Comparison of ENCODE assay signal across 27 cellular contexts in the genomic region with DNA sequence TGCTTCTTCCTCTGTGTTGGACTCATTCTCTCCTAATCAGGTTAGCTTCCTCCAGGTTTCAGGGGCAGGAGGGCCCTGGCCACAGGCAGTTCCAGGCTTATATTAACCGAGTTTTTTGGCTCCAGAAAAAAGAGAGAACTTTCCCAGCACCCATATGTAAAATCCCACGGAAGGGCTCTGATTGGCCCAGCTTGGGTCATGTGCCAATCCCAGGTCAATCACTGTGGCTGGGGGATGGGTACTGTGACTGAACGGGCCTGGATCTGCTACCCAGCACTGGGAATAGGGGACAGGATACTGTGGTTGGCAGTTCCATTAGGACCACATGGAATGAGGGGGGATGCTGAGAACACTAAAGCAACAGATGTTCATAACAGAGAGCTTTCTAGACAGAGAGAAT. TPM values are rescaled to one million over a fixed set of nuclear protein-coding genes. Genes with fewer than 3 reads are reported as not detected.
DNase-seq lines count a peak whose midpoint lies in the region; ATAC-seq lines count a peak whose summit lies in the region.
"Had no signal": no experiment of that assay in that cellular context is flagged by ENCODE, and none has a peak within 500 bp of the region (broad histone marks: within the 10 kb centered on the region; RNA-seq: fewer than 3 reads in every experiment).

No MANE protein-coding gene starts in this region.

- H2AFZ ChIP-seq in ACC112 (ENCODE audit: low read length, unreplicated experiment): peak overlapping the region; percentile 11

- H3K4me3 Mint-ChIP-seq in stimulated activated memory B cell treated with anti-CD40 and anti-IgM and Interleukin-4, amounts not matched to agents 10 μg/mL and 1 μg/mL and 100 μg/mL, for 72 hours: no peak overlapping the region
- H3K4me3 Mint-ChIP-seq: CD4-positive, alpha-beta T cell; T-helper 1 cell treated with Interleukin-12 subunit alpha and Interleukin-12 subunit beta and Interleukin-4 antibody, amounts not matched to agents 30 μg/mL and 1 μg/mL, for 36 hours had no signal

- no peaks in the 10 kb centered on the region for H3K4me1 ChIP-seq in ACC112 (ENCODE audit: control insufficient read depth, insufficient read depth, low read length, unreplicated experiment)
- peaks cover 9% of the 10 kb centered on the region; the same call in 1 of the 2 replicates for H3K4me1 ChIP-seq in SJCRH30
- H3K4me1 ChIP-seq: BLaER1 treated with 17β-estradiol and CSF1 and Interleukin-3, amounts not matched to agents 10 nM and 100 nM had no signal

- no peak overlapping the region for H3K27ac ChIP-seq in ACC112 (ENCODE audit: low read depth, low read length)
- H3K27ac ChIP-seq in SJCRH30: no peak overlapping the region
- H3K27ac ChIP-seq: BLaER1 treated with 17β-estradiol and CSF1 and Interleukin-3, amounts not matched to agents 10 nM and 100 nM had no signal

- DNase-seq in LHCN-M2 (ENCODE audit: low read depth) (peak; percentile 32), SJCRH30 (peak; percentile 44 to 61), mesenteric fat pad (ENCODE audit: low spot score) (peak; percentile 33), GF-D8 (lab: John Stamatoyannopoulos, UW) (no peak), NAMALWA (ENCODE audit: low spot score) (no peak)
- DNase-seq: AML-193; CD4-positive, alpha-beta T cell; DMS79; EL; GDM1; KG1; MM.1S; NCI-H1048; NCI-H1417 treated with DMSO at 0.1 percent for 48 hours; NCI-H1694 treated with DMSO at 0.1 percent for 48 hours; NCI-H2081; NCI-H345; NCI-H510A treated with DMSO at 0.1 percent for 48 hours; NCI-H748 treated with DMSO at 0.1 percent for 48 hours; SIG-M5; SK-N-SH; SW 1271 had no signal

- peaks cover 6% of the 10 kb centered on the region; the same call in 1 of the 2 replicates for H3K27me3 ChIP-seq in ACC112 (ENCODE audit: insufficient read depth, low read length)
- no peaks in the 10 kb centered on the region for H3K27me3 ChIP-seq in SJCRH30
- H3K27me3 ChIP-seq: BLaER1 treated with 17β-estradiol and CSF1 and Interleukin-3, amounts not matched to agents 10 nM and 100 nM had no signal

- no peak overlapping the region for H3K27ac Mint-ChIP-seq in stimulated activated memory B cell treated with anti-CD40 and anti-IgM and Interleukin-4, amounts not matched to agents 10 μg/mL and 1 μg/mL and 100 μg/mL, for 72 hours
- H3K27ac Mint-ChIP-seq: CD4-positive, alpha-beta T cell; T-helper 1 cell treated with Interleukin-12 subunit alpha and Interleukin-12 subunit beta and Interleukin-4 antibody, amounts not matched to agents 30 μg/mL and 1 μg/mL, for 36 hours had no signal

- no peaks in the 10 kb centered on the region for H3K4me1 Mint-ChIP-seq in stimulated activated memory B cell treated with anti-CD40 and anti-IgM and Interleukin-4, amounts not matched to agents 10 μg/mL and 1 μg/mL and 100 μg/mL, for 72 hours

- no peaks in the 10 kb centered on the region for H3K9me3 Mint-ChIP-seq in stimulated activated memory B cell treated with anti-CD40 and anti-IgM and Interleukin-4, amounts not matched to agents 10 μg/mL and 1 μg/mL and 100 μg/mL, for 72 hours
- H3K9me3 Mint-ChIP-seq: CD4-positive, alpha-beta T cell; T-helper 1 cell treated with Interleukin-12 subunit alpha and Interleukin-12 subunit beta and Interleukin-4 antibody, amounts not matched to agents 30 μg/mL and 1 μg/mL, for 36 hours had no signal

- no peak for ATAC-seq in stimulated activated memory B cell treated with anti-CD40 and anti-IgM and Interleukin-4, amounts not matched to agents 10 μg/mL and 1 μg/mL and 100 μg/mL, for 72 hours
- ATAC-seq: HepG2 had no signal

- H3K79me2 ChIP-seq in ACC112 (ENCODE audit: control insufficient read depth, insufficient read depth, low read length, unreplicated experiment): no peaks in the 10 kb centered on the region

- H3K36me3 Mint-ChIP-seq in stimulated activated memory B cell treated with anti-CD40 and anti-IgM and Interleukin-4, amounts not matched to agents 10 μg/mL and 1 μg/mL and 100 μg/mL, for 72 hours: no peaks in the 10 kb centered on the region

- no peaks in the 10 kb centered on the region for H3K9me3 ChIP-seq in SJCRH30 (replicated peaks)
- H3K9me3 ChIP-seq: BLaER1 treated with 17β-estradiol and CSF1 and Interleukin-3, amounts not matched to agents 10 nM and 100 nM; SK-N-SH had no signal

- H3K27me3 Mint-ChIP-seq in stimulated activated memory B cell treated with anti-CD40 and anti-IgM and Interleukin-4, amounts not matched to agents 10 μg/mL and 1 μg/mL and 100 μg/mL, for 72 hours: no peaks in the 10 kb centered on the region
- H3K27me3 Mint-ChIP-seq: CD4-positive, alpha-beta T cell had no signal

- H3K36me3 ChIP-seq in ACC112 (ENCODE audit: insufficient read depth, low read length) (no peaks in the 10 kb centered on the region), SJCRH30 (no peaks in the 10 kb centered on the region)
- H3K36me3 ChIP-seq: BLaER1 treated with 17β-estradiol and CSF1 and Interleukin-3, amounts not matched to agents 10 nM and 100 nM had no signal

- no peak overlapping the region for H3K4me3 ChIP-seq in ACC112 (ENCODE audit: low read depth, low read length)
- no peak overlapping the region for H3K4me3 ChIP-seq in SJCRH30
- H3K4me3 ChIP-seq: BLaER1 treated with 17β-estradiol and CSF1 and Interleukin-3, amounts not matched to agents 10 nM and 100 nM had no signal

RNA-seq across cellular contexts. Expression of gene NEK2, which starts 51.0 kb away (rescaled TPM):
- total RNA-seq in LHCN-M2 (2014; rRNA removed) (54.4 and 54.9 TPM in 2 replicates), mesenteric fat pad (not detected)
- polyA plus RNA-seq in LHCN-M2 (2012): 10.7 TPM
- 59.4 and 63.3 TPM in 2 replicates for total RNA-seq in SJCRH30 (2014; rRNA removed; shearing (Covaris generic))
- total RNA-seq: CD4-positive, alpha-beta T cell had no signal

Comparison
In these comparisons a context has a peak if more than half of its experiments do, and no peak if none do; other contexts are left out.
1. DNase-seq: peak in LHCN-M2 (single experiment), SJCRH30 (2 of 2) and mesenteric fat pad (single experiment); none in GF-D8 (single experiment) and NAMALWA (single experiment).
2. RNA of gene NEK2, which starts 51.0 kb away (total RNA-seq): 59.4 to 63.3 TPM in SJCRH30 and 54.4 to 54.9 TPM in LHCN-M2; not detected in mesenteric fat pad (single experiment); every median in the first group is over 10 times any median in the second.